In the genomic region with DNA sequence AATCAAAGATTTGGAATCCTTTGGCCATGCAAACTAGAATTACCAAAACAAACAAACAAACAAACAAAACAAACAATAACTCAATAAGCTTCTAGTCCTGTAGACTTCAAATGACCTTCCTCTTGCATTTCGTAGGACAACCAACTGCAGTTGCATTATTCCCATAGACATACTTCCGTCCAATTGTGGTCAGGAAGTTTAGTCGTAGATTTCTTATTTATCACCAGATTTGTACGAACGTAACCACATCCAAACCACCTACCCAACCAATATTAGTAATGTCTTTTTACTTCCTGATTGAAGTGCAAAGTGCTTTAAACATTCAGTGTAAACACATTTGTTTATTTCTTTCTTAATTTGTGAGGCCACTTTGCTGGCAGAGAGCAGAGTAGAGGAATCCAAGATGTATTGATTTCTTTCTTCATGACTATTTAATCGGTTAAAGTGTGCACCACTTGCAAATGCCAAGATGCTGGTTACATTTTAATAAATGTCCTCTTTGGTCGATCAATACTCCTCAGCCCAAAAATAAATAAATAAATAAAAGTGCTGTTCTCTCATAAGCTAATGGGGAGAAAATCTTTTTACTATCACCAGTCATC, we compare ENCODE assay signal across 22 cellular contexts.
DNase-seq lines count a peak whose midpoint lies in the region; ATAC-seq, FAIRE-seq and TF ChIP-seq lines count a peak whose summit lies in the region.
"Had no signal": no experiment of that assay in that cellular context is flagged by ENCODE, and none has a peak within 500 bp of the region (broad histone marks: within the 10 kb centered on the region; RNA-seq: fewer than 3 reads in every experiment).

No MANE protein-coding gene starts in this region.

- in situ Hi-C loops in HepG2 (cut with HindIII; ENCODE audit: extremely low pct_ligation_motif_present, low pct_unique_long_range_greater_than_20kb) (no loop called here), brain microvascular endothelial cell (cut with HindIII; ENCODE audit: low pct_ligation_motif_present, low sequenced_read_pairs) (no loop called here)

- ATAC-seq in right lobe of liver (peak; percentile 53 to 86 (median 66)), HepG2 (no peak), body of pancreas (peak; percentile 59), GM21447 (IDR thresholded peaks at IDR 0.05; ENCODE audit: unreplicated experiment) (no peak)

- no peak for FAIRE-seq in HepG2 (lab: Jason Lieb, UNC)
- FAIRE-seq: A204.1, D721Med, G401.6, GM12891, GM19239 had no signal

- H3K4me1 ChIP-seq in right lobe of liver (peaks cover 0 to 23% (median 0%) of the 10 kb centered on the region in 4 donors), HepG2 (ENCODE audit: insufficient read depth, low read length) (no peaks in the 10 kb centered on the region), body of pancreas (peaks cover 43% of the 10 kb centered on the region)
- H3K4me1 ChIP-seq: BE2C, BLaER1 had no signal

- H3K36me3 ChIP-seq in right lobe of liver (no peaks in the 10 kb centered on the region), HepG2 (replicated peaks in 1 of 2; ENCODE audit: control insufficient read depth in 1 of 2, insufficient read depth in 2 of 2, low read length in 2 of 2) (no peaks in the 10 kb centered on the region), body of pancreas (replicated peaks in 1 of 2; ENCODE audit: insufficient read depth in 1 of 2, low read depth in 2 of 2) (no peaks in the 10 kb centered on the region), brain microvascular endothelial cell (replicated peaks) (no peaks in the 10 kb centered on the region)
- H3K36me3 ChIP-seq: BE2C, BLaER1 had no signal

- TF ChIP-seq EP300 in HepG2 (IDR thresholded peaks at IDR 0.05; ENCODE audit: low read depth in 2 of 2, low read length in 2 of 2) = no peak
- TF ChIP-seq EP300 in HepG2 (CRISPR knock-in tag; IDR thresholded peaks at IDR 0.05; ENCODE audit: borderline replicate concordance) = no peak

- no peaks in the 10 kb centered on the region for H3K9me3 ChIP-seq in right lobe of liver
- no peaks in the 10 kb centered on the region for H3K9me3 ChIP-seq in HepG2 (ENCODE audit: low read length)
- no peaks in the 10 kb centered on the region for H3K9me3 ChIP-seq in body of pancreas
- H3K9me3 ChIP-seq: BE2C had no signal

- 24% methylated on average over 7 of the region's 7 CpGs for WGBS in right lobe of liver (ENCODE audit: insufficient coverage, low coverage, low lambda C conversion rate, missing lambda C conversion rate)
- 79% methylated on average over 7 of the region's 7 CpGs for WGBS in HepG2 (ENCODE audit: low lambda C conversion rate)
- 13 to 17% methylated on average over 7 of the region's 7 CpGs for WGBS in body of pancreas, 2 donors

- no peaks in the 10 kb centered on the region for H3K79me2 ChIP-seq in HepG2 (ENCODE audit: insufficient read depth, low read length)

- H3K27ac ChIP-seq in right lobe of liver (no peak overlapping the region), HepG2 (ENCODE audit: extremely low read length, insufficient read depth, low read length) (no peak overlapping the region), body of pancreas (no peak overlapping the region), brain microvascular endothelial cell (no peak overlapping the region)
- H3K27ac ChIP-seq: BLaER1 had no signal

- POLR2A ChIA-PET in HepG2 (lab: Yijun Ruan, JAX) = no interaction called here

- TF ChIP-seq CTCF in right lobe of liver (IDR thresholded peaks at IDR 0.05) = no peak
- no peak for TF ChIP-seq CTCF in HepG2 (CRISPR knock-in tag; IDR thresholded peaks at IDR 0.05)
- TF ChIP-seq CTCF in body of pancreas (IDR thresholded peaks at IDR 0.05) = no peak
- TF ChIP-seq CTCF in brain microvascular endothelial cell (IDR thresholded peaks at IDR 0.05; ENCODE audit: low read depth, low read length, missing control alignments) = no peak

- no peak overlapping the region for H2AFZ ChIP-seq in HepG2 (ENCODE audit: low read length)

- no peak for DNase-seq in right lobe of liver
- no peak for DNase-seq in HepG2 (ENCODE audit: low spot score)
- no peak for DNase-seq in body of pancreas
- peak; percentile 17 for DNase-seq in mucosa of gallbladder (ENCODE audit: low spot score)
- DNase-seq in brain microvascular endothelial cell = no peak
- DNase-seq in NCI-H1105 treated with DMSO at 0.1 percent for 48 hours (lab: John Stamatoyannopoulos, UW) = no peak
- DNase-seq: 8988T; ACHN; BE2C; C1 segment of cervical spinal cord; CD4-positive, alpha-beta memory T cell; CD4-positive, CD25-positive, alpha-beta regulatory T cell; CD8-positive, alpha-beta memory T cell; DMS79 treated with DMSO at 0.1 percent for 48 hours; GF-D8 had no signal

- intact Hi-C loops in right lobe of liver (cut with DNase I) (no loop called here), HepG2 (cut with micrococcal nuclease; ENCODE audit: unreplicated experiment) (no loop called here), body of pancreas (cut with DNase I) (no loop called here)

- H3K27me3 ChIP-seq in right lobe of liver (no peaks in the 10 kb centered on the region), HepG2 (ENCODE audit: control insufficient read depth in 1 of 2, insufficient read depth in 2 of 2, low read length in 2 of 2) (no peaks in the 10 kb centered on the region; a peak in 1 of 5 replicates), body of pancreas (no peaks in the 10 kb centered on the region), brain microvascular endothelial cell (replicated peaks) (no peaks in the 10 kb centered on the region)
- H3K27me3 ChIP-seq: BE2C, BLaER1 had no signal

- TF ChIP-seq RAD21 in HepG2 (CRISPR knock-in tag; IDR thresholded peaks at IDR 0.05) = no peak

- no TSS peak for BruUV-seq in HepG2 (replicated peaks; lab: Mats Ljungman, UMichigan)

- no peak overlapping the region for H3K4me2 ChIP-seq in HepG2 (ENCODE audit: low read depth, low read length)
- H3K4me2 ChIP-seq: BLaER1 had no signal

- TF ChIP-seq POLR2A in right lobe of liver (IDR thresholded peaks at IDR 0.05) (no peak), HepG2 (IDR thresholded peaks at IDR 0.05; ENCODE audit: insufficient read depth in 1 of 2, low read depth in 2 of 2, low read length in 2 of 2) (no peak), body of pancreas (IDR thresholded peaks at IDR 0.05) (no peak)

- H3K9ac ChIP-seq in HepG2 (ENCODE audit: insufficient read depth, low read depth, low read length) = no peak overlapping the region
- H3K9ac ChIP-seq: BLaER1 had no signal

- H3K4me3 ChIP-seq in right lobe of liver (no peak overlapping the region), HepG2 (replicated peaks in 1 of 3; ENCODE audit: insufficient read depth in 1 of 3, low read depth in 2 of 3, low read length in 3 of 3) (no peak overlapping the region), body of pancreas (no peak overlapping the region), brain microvascular endothelial cell (ENCODE audit: low read depth, low read length) (no peak overlapping the region)
- H3K4me3 ChIP-seq: BLaER1 had no signal

- no peaks in the 10 kb centered on the region for H4K20me1 ChIP-seq in HepG2 (ENCODE audit: insufficient read depth, low read length)
- H4K20me1 ChIP-seq: BLaER1 had no signal

- CTCF ChIA-PET in HepG2 (lab: Yijun Ruan, JAX; ENCODE audit: low intra/inter-chr PET ratio, low total read pairs) = no interaction called here

TF ChIP-seq in HepG2, 621 proteins besides CTCF, POLR2A, EP300 and RAD21:
- TF ChIP-seq, protein P1, sequence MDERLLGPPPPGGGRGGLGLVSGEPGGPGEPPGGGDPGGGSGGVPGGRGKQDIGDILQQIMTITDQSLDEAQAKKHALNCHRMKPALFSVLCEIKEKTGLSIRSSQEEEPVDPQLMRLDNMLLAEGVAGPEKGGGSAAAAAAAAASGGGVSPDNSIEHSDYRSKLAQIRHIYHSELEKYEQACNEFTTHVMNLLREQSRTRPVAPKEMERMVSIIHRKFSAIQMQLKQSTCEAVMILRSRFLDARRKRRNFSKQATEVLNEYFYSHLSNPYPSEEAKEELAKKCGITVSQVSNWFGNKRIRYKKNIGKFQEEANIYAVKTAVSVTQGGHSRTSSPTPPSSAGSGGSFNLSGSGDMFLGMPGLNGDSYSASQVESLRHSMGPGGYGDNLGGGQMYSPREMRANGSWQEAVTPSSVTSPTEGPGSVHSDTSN (CRISPR knock-in tag; IDR thresholded peaks at IDR 0.05) = no peak
- TF ChIP-seq ZNF343 (CRISPR knock-in tag; IDR thresholded peaks at IDR 0.05) (no peak), RBM39 (IDR thresholded peaks at IDR 0.05; ENCODE audit: low read depth, low read length, poor library complexity, severe bottlenecking) (no peak), ZNF432 (CRISPR knock-in tag; IDR thresholded peaks at IDR 0.05; ENCODE audit: borderline replicate concordance) (no peak)
- TF ChIP-seq, protein P2, sequence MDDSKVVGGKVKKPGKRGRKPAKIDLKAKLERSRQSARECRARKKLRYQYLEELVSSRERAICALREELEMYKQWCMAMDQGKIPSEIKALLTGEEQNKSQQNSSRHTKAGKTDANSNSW (CRISPR knock-in tag; IDR thresholded peaks at IDR 0.05; ENCODE audit: borderline replicate concordance) = no peak
TF ChIP-seq in HepG2: peak in this region for 0.

Comparison
In these comparisons a context has a peak if more than half of its experiments do, and no peak if none do; other contexts are left out.
1. ATAC-seq: peak in right lobe of liver (4 of 4) and body of pancreas (single experiment); none in HepG2 (single experiment) and GM21447 (single experiment).